Comparison of ENCODE assay signal across 8 cellular contexts in genomic region chr1:62687903-62688686, GRCh38. TPM values are rescaled to one million over a fixed set of nuclear protein-coding genes. Genes with fewer than 3 reads are reported as not detected.
DNase-seq lines count a peak whose midpoint lies in the region; ATAC-seq, FAIRE-seq and TF ChIP-seq lines count a peak whose summit lies in the region.

DOCK7 (minus strand) TSS chr1:62688386; CDS start chr1:62688264, 122 bp downstream.

- peak within 1 kb of the TSS; percentile 90 for H3K9ac ChIP-seq in SK-N-SH

- no peaks in the 10 kb centered on the region for H3K9me3 Mint-ChIP-seq in activated naive CD8-positive, alpha-beta T cell treated with anti-CD3 and anti-CD28 coated beads, Interleukin-2, amount 10 ng/mL, durations not matched to agents 7 days and 5 days

- H3K4me3 ChIP-seq in GM08714 (ENCODE audit: low read length) (peak within 1 kb of the TSS; percentile 72), SK-N-SH (ENCODE audit: low read depth in 2 of 2, low read length in 1 of 2) (peak within 1 kb of the TSS; percentile 76 to 85), upper lobe of left lung (peak within 1 kb of the TSS; percentile 76 to 93 (median 84))

- peaks cover 0 to 4% of the 10 kb centered on the region in 2 experiments for H3K36me3 ChIP-seq in SK-N-SH (replicated peaks in 1 of 2; ENCODE audit: control insufficient read depth in 1 of 2, insufficient read depth in 2 of 2, low read length in 1 of 2)
- H3K36me3 ChIP-seq in upper lobe of left lung = no peaks in the 10 kb centered on the region

- 0% methylated on average over 13 of the region's 107 CpGs for WGBS in SK-N-SH (ENCODE audit: low lambda C conversion rate)
- 0% methylated on average over 36 to 46 of the region's 107 CpGs for WGBS in upper lobe of left lung, 2 donors

- peak within 1 kb of the TSS; percentile 79 for H3K4me2 ChIP-seq in SK-N-SH

- H3K27me3 ChIP-seq in SK-N-SH (ENCODE audit: insufficient read depth) (no peaks in the 10 kb centered on the region), upper lobe of left lung (no peaks in the 10 kb centered on the region)

- H3K36me3 Mint-ChIP-seq in activated naive CD8-positive, alpha-beta T cell treated with anti-CD3 and anti-CD28 coated beads, Interleukin-2, amount 10 ng/mL, durations not matched to agents 7 days and 5 days = peaks cover 1% of the 10 kb centered on the region

- no peak for FAIRE-seq in H54 (lab: Jason Lieb, UNC)

- peak within 1 kb of the TSS; percentile 89 for H3K4me3 Mint-ChIP-seq in activated naive CD8-positive, alpha-beta T cell treated with anti-CD3 and anti-CD28 coated beads, Interleukin-2, amount 10 ng/mL, durations not matched to agents 7 days and 5 days

- H3K9me2 ChIP-seq in SK-N-SH = no peaks in the 10 kb centered on the region

- peaks cover 9% of the 10 kb centered on the region for H3K4me1 Mint-ChIP-seq in activated naive CD8-positive, alpha-beta T cell treated with anti-CD3 and anti-CD28 coated beads, Interleukin-2, amount 10 ng/mL, durations not matched to agents 7 days and 5 days

- POLR2A ChIA-PET in SK-N-SH (lab: Yijun Ruan, JAX) = interaction anchor here (0.6 kb wide), 1 partner anchor 91 kb away, joined by 5 read pairs; no protein-coding TSS in a partner anchor
- POLR2A ChIA-PET in activated naive CD8-positive, alpha-beta T cell treated with anti-CD3 and anti-CD28 coated beads, Interleukin-2, amount 10 ng/mL, durations not matched to agents 7 days and 5 days (lab: Charles Lee) = no interaction called here

- H3K79me2 ChIP-seq in SK-N-SH (ENCODE audit: insufficient read depth) = peaks cover 55% of the 10 kb centered on the region

- H3K27ac ChIP-seq in SK-N-SH (ENCODE audit: low read depth in 2 of 2, low read length in 1 of 2) = peak within 1 kb of the TSS; percentile 74 to 88
- peak within 1 kb of the TSS; percentile 75 to 91 (median 82) for H3K27ac ChIP-seq in upper lobe of left lung

- CTCF ChIA-PET in SK-N-SH (lab: Yijun Ruan, JAX) = interaction anchor here (1.2 to 1.4 kb wide), 3 partner anchors 58 to 180 kb away, joined by 3 read pairs; no protein-coding TSS in a partner anchor

- H3K27ac Mint-ChIP-seq in activated naive CD8-positive, alpha-beta T cell treated with anti-CD3 and anti-CD28 coated beads, Interleukin-2, amount 10 ng/mL, durations not matched to agents 7 days and 5 days = peak within 1 kb of the TSS; percentile 82

- peak in 1 of 2 experiments; percentile 50; a peak in 1 of 4 replicates for TF ChIP-seq EP300 in SK-N-SH (IDR thresholded peaks at IDR 0.05; ENCODE audit: borderline replicate concordance in 1 of 2, low read depth in 1 of 2, low read length in 1 of 2)
- TF ChIP-seq EP300 in upper lobe of left lung (IDR thresholded peaks at IDR 0.05) = no peak

- peaks cover 29 to 35% of the 10 kb centered on the region in 2 experiments; a peak in 3 of 4 replicates for H3K4me1 ChIP-seq in SK-N-SH (ENCODE audit: control insufficient read depth in 1 of 2, insufficient read depth in 2 of 2, low read depth in 1 of 2, low read length in 1 of 2)
- peaks cover 16 to 32% (median 25%) of the 10 kb centered on the region in 4 donors for H3K4me1 ChIP-seq in upper lobe of left lung

- DNase-seq in H54 (ENCODE audit: insufficient read length, low spot score) = peak; percentile 59
- peak; percentile 81 for DNase-seq in LHCN-M2 (ENCODE audit: low read depth)
- DNase-seq in SK-N-SH = peak; percentile 92
- peak; percentile 75 for DNase-seq in activated naive CD8-positive, alpha-beta T cell treated with anti-CD3 and anti-CD28 coated beads, Interleukin-2, amount 10 ng/mL, durations not matched to agents 7 days and 5 days
- DNase-seq in head of caudate nucleus = peak; percentile 25 to 92 (median 79)
- DNase-seq in occipital lobe (lab: John Stamatoyannopoulos, UW) = peak; percentile 76
- DNase-seq in upper lobe of left lung = peak; percentile 74 to 94

- ATAC-seq in activated naive CD8-positive, alpha-beta T cell treated with anti-CD3 and anti-CD28 coated beads, Interleukin-2, amount 10 ng/mL, durations not matched to agents 7 days and 5 days (ENCODE audit: low read depth) = peak; percentile 78
- ATAC-seq in upper lobe of left lung (ENCODE audit: low FRiP score in 2 of 2) = peak; percentile 92 to 96

- TF ChIP-seq CTCF in SK-N-SH (IDR thresholded peaks at IDR 0.05) (no peak), upper lobe of left lung (IDR thresholded peaks at IDR 0.05) (peak in 1 of 6 experiments; percentile 33)

- TF ChIP-seq RAD21 in SK-N-SH (IDR thresholded peaks at IDR 0.05; ENCODE audit: low read length) = no peak

- peaks cover 30% of the 10 kb centered on the region for H4K20me1 ChIP-seq in SK-N-SH (ENCODE audit: insufficient read depth)

- intact Hi-C loops in head of caudate nucleus (cut with DNase I) = no loop called here

- peaks cover 30% of the 10 kb centered on the region for H3F3A ChIP-seq in SK-N-SH (replicated peaks; ENCODE audit: insufficient read depth)

- H2AFZ ChIP-seq in SK-N-SH (ENCODE audit: low read depth) = peak within 1 kb of the TSS; percentile 96

- TF ChIP-seq POLR2A in H54 (IDR thresholded peaks at IDR 0.05; ENCODE audit: low read depth, low read length) = peak; percentile 74
- peak in 3 of 4 donors; percentile 25 to 65 (median 58) for TF ChIP-seq POLR2A in upper lobe of left lung (IDR thresholded peaks at IDR 0.05)

- peaks cover 4% of the 10 kb centered on the region for H3K27me3 Mint-ChIP-seq in activated naive CD8-positive, alpha-beta T cell treated with anti-CD3 and anti-CD28 coated beads, Interleukin-2, amount 10 ng/mL, durations not matched to agents 7 days and 5 days

- H3K9me3 ChIP-seq in SK-N-SH = no peaks in the 10 kb centered on the region
- H3K9me3 ChIP-seq in upper lobe of left lung = no peaks in the 10 kb centered on the region

TF ChIP-seq in SK-N-SH, 30 proteins besides CTCF, POLR2A, EP300 and RAD21 (continues in another document):
- TF ChIP-seq SIN3A (IDR thresholded peaks at IDR 0.05; ENCODE audit: borderline replicate concordance, low read depth, low read length) (peak; percentile 20; the same call in 1 of the 2 replicates), RFX5 (IDR thresholded peaks at IDR 0.05; ENCODE audit: low read length) (no peak), POLR2AphosphoS5 (IDR thresholded peaks at IDR 0.05; ENCODE audit: low read depth, low read length) (peak; percentile 16; the same call in 1 of the 2 replicates), IRF3 (IDR thresholded peaks at IDR 0.05; ENCODE audit: low read depth, low read length) (no peak), MXI1 (IDR thresholded peaks at IDR 0.05; ENCODE audit: low read depth, low read length) (no peak; the same call in 1 of the 2 replicates), ELF1 (IDR thresholded peaks at IDR 0.05) (peak; percentile 28; the same call in 1 of the 2 replicates), TAF1 (IDR thresholded peaks at IDR 0.05; ENCODE audit: borderline replicate concordance, low read depth, low read length) (peak; percentile 58; the same call in 1 of the 2 replicates), TEAD4 (IDR thresholded peaks at IDR 0.05; ENCODE audit: borderline replicate concordance, insufficient read depth) (no peak), FOSL2 (IDR thresholded peaks at IDR 0.05; ENCODE audit: borderline replicate concordance, low read depth) (no peak), NFIC (IDR thresholded peaks at IDR 0.05; ENCODE audit: borderline replicate concordance) (no peak; the same call in 1 of the 2 replicates), FOXJ3 (CRISPR knock-in tag; IDR thresholded peaks at IDR 0.05) (no peak), USF2 (IDR thresholded peaks at IDR 0.05; ENCODE audit: borderline replicate concordance, low read depth, low read length) (no peak), GATA2 (CRISPR knock-in tag; IDR thresholded peaks at IDR 0.05) (no peak), YY1 (IDR thresholded peaks at IDR 0.05; ENCODE audit: low read depth) (peak; percentile 80), RCOR1 (IDR thresholded peaks at IDR 0.05; ENCODE audit: low read length) (peak; percentile 49; the same call in 1 of the 2 replicates), TCF12 (IDR thresholded peaks at IDR 0.05) (peak; percentile 32; the same call in 1 of the 2 replicates), CHD2 (IDR thresholded peaks at IDR 0.05; ENCODE audit: low read length, partially characterized antibody) (peak; percentile 55), USF1 (IDR thresholded peaks at IDR 0.05; ENCODE audit: borderline replicate concordance, low read depth) (no peak), GABPA (IDR thresholded peaks at IDR 0.05; ENCODE audit: low read depth) (no peak)

RNA-seq across cellular contexts. Expression of gene DOCK7, which starts in this region (rescaled TPM):
- total RNA-seq in LHCN-M2 (2014; rRNA removed) (52.2 and 67.6 TPM in 2 replicates), occipital lobe (224 TPM), upper lobe of left lung (10 to 100 TPM; 19.4 to 31.9 (median 26.4) TPM)
- polyA plus RNA-seq in LHCN-M2 (2012) = 27.6 TPM
- polyA plus RNA-seq in SK-N-SH (2012; rRNA removed) = 27.6 and 32.0 TPM in 2 replicates
- polyA plus RNA-seq in SK-N-SH (2012; cell fraction: cytosol; rRNA removed) = 33.4 and 41.3 TPM in 2 replicates
- 24.1 and 52.5 TPM in 2 replicates for polyA plus RNA-seq in SK-N-SH (2012; cell fraction: nucleus; rRNA removed)
- total RNA-seq in activated naive CD8-positive, alpha-beta T cell treated with anti-CD3 and anti-CD28 coated beads, Interleukin-2, amount 10 ng/mL, durations not matched to agents 7 days and 5 days = 1 to 10 TPM; 5.8 to 7.1 TPM

Comparison
In these comparisons a context has a peak if more than half of its experiments do, and no peak if none do; other contexts are left out.
1. Peak in every context shown above with its lines: DNase-seq, ATAC-seq, H3K4me3 ChIP-seq and H3K27ac ChIP-seq.